2 cellular contexts compared by ENCODE assay signal in genomic region chr13:113397606-113398425, GRCh38.
A peak's percentile ranks its signal among the peaks of the same experiment; 100 is the strongest.
TF ChIP-seq lines count a peak whose summit lies in the region.

No MANE protein-coding gene starts in this region.

TF ChIP-seq in WTC11, 78 proteins besides CTCF, POLR2A, EP300 and RAD21:
- TF ChIP-seq ATF1 (CRISPR knock-in tag; IDR thresholded peaks at IDR 0.05), result no peak
- no peak for TF ChIP-seq JUN (CRISPR knock-in tag; IDR thresholded peaks at IDR 0.05)
- no peak for TF ChIP-seq ZMAT4 (CRISPR knock-in tag; IDR thresholded peaks at IDR 0.05)
- TF ChIP-seq ZNF425 (CRISPR knock-in tag; conservative IDR thresholded peaks at IDR 0.05), result no peak
- no peak for TF ChIP-seq MLX (CRISPR knock-in tag; IDR thresholded peaks at IDR 0.05)
- TF ChIP-seq SP1 (CRISPR knock-in tag; conservative IDR thresholded peaks at IDR 0.05), result no peak

TF ChIP-seq in HepG2, 621 proteins besides CTCF, POLR2A, EP300 and RAD21:
- TF ChIP-seq, protein P1, sequence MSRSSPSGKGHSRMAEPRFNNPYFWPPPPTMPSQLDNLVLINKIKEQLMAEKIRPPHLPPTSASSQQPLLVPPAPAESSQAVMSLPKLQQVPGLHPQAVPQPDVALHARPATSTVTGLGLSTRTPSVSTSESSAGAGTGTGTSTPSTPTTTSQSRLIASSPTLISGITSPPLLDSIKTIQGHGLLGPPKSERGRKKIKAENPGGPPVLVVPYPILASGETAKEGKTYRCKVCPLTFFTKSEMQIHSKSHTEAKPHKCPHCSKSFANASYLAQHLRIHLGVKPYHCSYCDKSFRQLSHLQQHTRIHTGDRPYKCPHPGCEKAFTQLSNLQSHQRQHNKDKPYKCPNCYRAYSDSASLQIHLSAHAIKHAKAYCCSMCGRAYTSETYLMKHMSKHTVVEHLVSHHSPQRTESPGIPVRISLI (CRISPR knock-in tag; IDR thresholded peaks at IDR 0.05; ENCODE audit: borderline replicate concordance), result 0 out of 2 replicates have a peak, but pooled peaks have one; percentile 13
- TF ChIP-seq, protein P2, sequence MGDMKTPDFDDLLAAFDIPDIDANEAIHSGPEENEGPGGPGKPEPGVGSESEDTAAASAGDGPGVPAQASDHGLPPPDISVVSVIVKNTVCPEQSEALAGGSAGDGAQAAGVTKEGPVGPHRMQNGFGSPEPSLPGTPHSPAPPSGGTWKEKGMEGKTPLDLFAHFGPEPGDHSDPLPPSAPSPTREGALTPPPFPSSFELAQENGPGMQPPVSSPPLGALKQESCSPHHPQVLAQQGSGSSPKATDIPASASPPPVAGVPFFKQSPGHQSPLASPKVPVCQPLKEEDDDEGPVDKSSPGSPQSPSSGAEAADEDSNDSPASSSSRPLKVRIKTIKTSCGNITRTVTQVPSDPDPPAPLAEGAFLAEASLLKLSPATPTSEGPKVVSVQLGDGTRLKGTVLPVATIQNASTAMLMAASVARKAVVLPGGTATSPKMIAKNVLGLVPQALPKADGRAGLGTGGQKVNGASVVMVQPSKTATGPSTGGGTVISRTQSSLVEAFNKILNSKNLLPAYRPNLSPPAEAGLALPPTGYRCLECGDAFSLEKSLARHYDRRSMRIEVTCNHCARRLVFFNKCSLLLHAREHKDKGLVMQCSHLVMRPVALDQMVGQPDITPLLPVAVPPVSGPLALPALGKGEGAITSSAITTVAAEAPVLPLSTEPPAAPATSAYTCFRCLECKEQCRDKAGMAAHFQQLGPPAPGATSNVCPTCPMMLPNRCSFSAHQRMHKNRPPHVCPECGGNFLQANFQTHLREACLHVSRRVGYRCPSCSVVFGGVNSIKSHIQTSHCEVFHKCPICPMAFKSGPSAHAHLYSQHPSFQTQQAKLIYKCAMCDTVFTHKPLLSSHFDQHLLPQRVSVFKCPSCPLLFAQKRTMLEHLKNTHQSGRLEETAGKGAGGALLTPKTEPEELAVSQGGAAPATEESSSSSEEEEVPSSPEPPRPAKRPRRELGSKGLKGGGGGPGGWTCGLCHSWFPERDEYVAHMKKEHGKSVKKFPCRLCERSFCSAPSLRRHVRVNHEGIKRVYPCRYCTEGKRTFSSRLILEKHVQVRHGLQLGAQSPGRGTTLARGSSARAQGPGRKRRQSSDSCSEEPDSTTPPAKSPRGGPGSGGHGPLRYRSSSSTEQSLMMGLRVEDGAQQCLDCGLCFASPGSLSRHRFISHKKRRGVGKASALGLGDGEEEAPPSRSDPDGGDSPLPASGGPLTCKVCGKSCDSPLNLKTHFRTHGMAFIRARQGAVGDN (CRISPR knock-in tag; IDR thresholded peaks at IDR 0.05), result peak; percentile 26; the same call in 1 of the 2 replicates
- TF ChIP-seq BRF2 (CRISPR knock-in tag; IDR thresholded peaks at IDR 0.05) (no peak), NR2F6 (IDR thresholded peaks at IDR 0.05) (peak; percentile 28; the same call in 1 of the 2 replicates), NR2F6 (CRISPR knock-in tag; IDR thresholded peaks at IDR 0.05) (no peak), ZBTB38 (CRISPR knock-in tag; IDR thresholded peaks at IDR 0.05) (peak; percentile 51; the same call in 1 of the 2 replicates), ZNF143 (CRISPR knock-in tag; IDR thresholded peaks at IDR 0.05) (peak; percentile 19), MEF2D (CRISPR knock-in tag; IDR thresholded peaks at IDR 0.05) (0 out of 2 replicates have a peak, but pooled peaks have one; percentile 22), HNF1B (CRISPR knock-in tag; IDR thresholded peaks at IDR 0.05) (0 out of 2 replicates have a peak, but pooled peaks have one; percentile 26), ZNF792 (CRISPR knock-in tag; IDR thresholded peaks at IDR 0.05) (no peak)
